ENCODE assay signal across 1 cellular context in genomic region chr11:86869531-86869930, GRCh38.
TF ChIP-seq lines count a peak whose summit lies in the region.

No MANE protein-coding gene starts in this region.

TF ChIP-seq in HepG2, 621 proteins besides CTCF, POLR2A, EP300 and RAD21 (continued from another document):
- TF ChIP-seq PRDM15 (CRISPR knock-in tag; IDR thresholded peaks at IDR 0.05) (no peak), NR1H2 (CRISPR knock-in tag; IDR thresholded peaks at IDR 0.05; ENCODE audit: borderline replicate concordance, low read depth) (no peak)
